ENCODE assay signal across 12 cellular contexts in the genomic region with DNA sequence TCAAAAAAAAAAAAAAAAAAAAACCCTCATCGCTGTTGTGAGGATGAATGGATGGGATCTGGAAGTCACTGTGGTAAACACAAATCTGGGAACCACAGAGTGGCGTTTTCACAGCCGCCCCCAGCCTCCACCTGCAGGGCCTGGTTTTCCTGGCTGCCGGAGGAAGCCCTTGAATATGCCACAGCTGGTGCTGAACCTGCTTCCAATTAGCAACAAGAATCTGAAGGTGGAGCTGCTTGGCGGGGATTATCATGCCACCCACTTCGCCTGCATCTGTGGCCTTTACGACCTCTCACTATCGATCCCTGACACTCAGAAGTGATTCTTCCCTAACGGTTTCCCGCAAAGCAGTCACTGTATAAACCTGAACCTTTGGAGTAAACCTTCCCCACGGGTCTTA.
"Had no signal": no experiment of that assay in that cellular context is flagged by ENCODE, and none has a peak within 500 bp of the region (broad histone marks: within the 10 kb centered on the region; RNA-seq: fewer than 3 reads in every experiment).

No MANE protein-coding gene starts in this region.

- H3K4me3 Mint-ChIP-seq: activated CD4-positive, alpha-beta memory T cell treated with anti-CD3 and anti-CD28 coated beads for 36 hours; activated T-cell treated with anti-CD3 and anti-CD28 coated beads, Interleukin-2, amount 50 U/mL, for 72 hours; neural crest cell; stimulated activated naive CD8-positive, alpha-beta T cell treated with anti-CD3 and anti-CD28 coated beads, Interleukin-15, amount 100 ng/mL, for 72 hours had no signal

- ATAC-seq: activated T-cell treated with anti-CD3 and anti-CD28 coated beads, Interleukin-2, amount 50 U/mL, for 72 hours; esophagus mucosa; stimulated activated naive CD8-positive, alpha-beta T cell treated with anti-CD3 and anti-CD28 coated beads, Interleukin-15, amount 100 ng/mL, for 72 hours had no signal

- H3K27ac ChIP-seq: ascending aorta, ovary, testis had no signal

- H3K9me3 ChIP-seq: ascending aorta, ovary, testis had no signal

- H3K36me3 Mint-ChIP-seq: activated CD4-positive, alpha-beta memory T cell treated with anti-CD3 and anti-CD28 coated beads for 36 hours had no signal

- DNase-seq: activated CD4-positive, alpha-beta memory T cell treated with anti-CD3 and anti-CD28 coated beads for 36 hours; activated CD4-positive, CD25-positive, alpha-beta regulatory T cell treated with anti-CD3 and anti-CD28 coated beads, Interleukin-2, amount 50 U/mL, for 72 hours; activated gamma-delta T cell treated with Interleukin-2 at 50 U/mL for 16 hours; activated T-cell treated with anti-CD3 and anti-CD28 coated beads, Interleukin-2, amount 50 U/mL, for 72 hours; ovary; stimulated activated CD4-positive, alpha-beta T cell treated with anti-CD3 and anti-CD28 coated beads, Interleukin-15, amount 100 ng/mL, for 24 hours; stimulated activated CD4-positive, alpha-beta T cell treated with anti-CD3 and anti-CD28 coated beads, Interleukin-4, amount 100 ng/mL, for 4 hours; stimulated activated naive CD8-positive, alpha-beta T cell treated with anti-CD3 and anti-CD28 coated beads, Interleukin-15, amount 100 ng/mL, for 72 hours; testis had no signal

- H3K9me3 Mint-ChIP-seq: activated CD4-positive, alpha-beta memory T cell treated with anti-CD3 and anti-CD28 coated beads for 36 hours; activated T-cell treated with anti-CD3 and anti-CD28 coated beads, Interleukin-2, amount 50 U/mL, for 72 hours; neural crest cell; stimulated activated naive CD8-positive, alpha-beta T cell treated with anti-CD3 and anti-CD28 coated beads, Interleukin-15, amount 100 ng/mL, for 72 hours had no signal

- H3K27me3 ChIP-seq: ascending aorta, ovary, testis had no signal

- H3K36me3 ChIP-seq: ascending aorta, ovary had no signal

- H3K27me3 Mint-ChIP-seq: activated CD4-positive, alpha-beta memory T cell treated with anti-CD3 and anti-CD28 coated beads for 36 hours; stimulated activated naive CD8-positive, alpha-beta T cell treated with anti-CD3 and anti-CD28 coated beads, Interleukin-15, amount 100 ng/mL, for 72 hours had no signal

- H3K27ac Mint-ChIP-seq: activated CD4-positive, alpha-beta memory T cell treated with anti-CD3 and anti-CD28 coated beads for 36 hours; activated T-cell treated with anti-CD3 and anti-CD28 coated beads, Interleukin-2, amount 50 U/mL, for 72 hours; stimulated activated naive CD8-positive, alpha-beta T cell treated with anti-CD3 and anti-CD28 coated beads, Interleukin-15, amount 100 ng/mL, for 72 hours had no signal

- H3K4me3 ChIP-seq: ascending aorta, ovary, testis had no signal
